ENCODE assay signal across 15 cellular contexts in genomic region chr4:151417164-151417571, GRCh38. TPM values are rescaled to one million over a fixed set of nuclear protein-coding genes. Genes with fewer than 3 reads are reported as not detected.
DNase-seq lines count a peak whose midpoint lies in the region; ATAC-seq, FAIRE-seq and TF ChIP-seq lines count a peak whose summit lies in the region.
"Had no signal": no experiment of that assay in that cellular context is flagged by ENCODE, and none has a peak within 500 bp of the region (broad histone marks: within the 10 kb centered on the region; RNA-seq: fewer than 3 reads in every experiment).

No MANE protein-coding gene starts in this region.

- TF ChIP-seq RAD21 in Ishikawa (IDR thresholded peaks at IDR 0.05; ENCODE audit: low read depth), result peak; percentile 18; the same call in 1 of the 2 replicates
- TF ChIP-seq RAD21 in K562 (CRISPR knock-in tag; conservative IDR thresholded peaks at IDR 0.05 in 1 of 2, IDR thresholded peaks at IDR 0.05 in 1 of 2), result no peak

- H3K4me3 ChIP-seq in GM12865 (ENCODE audit: low read depth, low read length), result no peak overlapping the region
- no peak overlapping the region for H3K4me3 ChIP-seq in K562
- H3K4me3 ChIP-seq in iPS-20b (ENCODE audit: low read length), result no peak overlapping the region
- no peak overlapping the region for H3K4me3 ChIP-seq in upper lobe of right lung
- H3K4me3 ChIP-seq: SJCRH30 had no signal

- no peak overlapping the region for H3K4me3 Mint-ChIP-seq in stimulated activated effector memory CD8-positive, alpha-beta T cell treated with anti-CD3 and anti-CD28 coated beads, Interleukin-12 subunit alpha, Interleukin-12 subunit beta, amount 100 ng/mL, for 72 hours
- H3K4me3 Mint-ChIP-seq: activated naive CD4-positive, alpha-beta T cell treated with anti-CD3 and anti-CD28 coated beads for 36 hours; central memory CD8-positive, alpha-beta T cell had no signal

- 2% methylated on average over 5 of the region's 5 CpGs for WGBS in K562 (ENCODE audit: insufficient coverage, low coverage, missing lambda C conversion rate)

- H3K4me1 ChIP-seq in K562 (replicated peaks in 1 of 2; ENCODE audit: control insufficient read depth in 2 of 2, insufficient read depth in 2 of 2, low read length in 2 of 2) (no peaks in the 10 kb centered on the region), iPS-20b (ENCODE audit: insufficient read depth, low read length) (peaks cover 23% of the 10 kb centered on the region), upper lobe of right lung (no peaks in the 10 kb centered on the region)

- H3K4me2 ChIP-seq in K562 (ENCODE audit: insufficient read depth, low read length), result no peak overlapping the region

- no peak overlapping the region for H2AFZ ChIP-seq in K562 (ENCODE audit: low read depth, low read length)

- no peak overlapping the region for H3K9ac ChIP-seq in K562 (ENCODE audit: insufficient read depth in 1 of 2, low read depth in 2 of 2, low read length in 2 of 2)
- H3K9ac ChIP-seq in iPS-20b (ENCODE audit: low read depth, low read length), result 0 out of 2 replicates have a peak overlapping the region, but pooled peaks have one; percentile 45

- H3K27me3 ChIP-seq in K562 (ENCODE audit: control insufficient read depth in 2 of 2, insufficient read depth in 2 of 2, low read length in 2 of 2), result peaks cover 2 to 4% of the 10 kb centered on the region in 2 experiments; a peak in 1 of 5 replicates
- no peaks in the 10 kb centered on the region for H3K27me3 ChIP-seq in iPS-20b (ENCODE audit: insufficient read depth, low read length)
- H3K27me3 ChIP-seq in upper lobe of right lung, result no peaks in the 10 kb centered on the region
- H3K27me3 ChIP-seq: SJCRH30 had no signal

- H4K20me1 ChIP-seq in K562 (replicated peaks; ENCODE audit: control insufficient read depth, insufficient read depth, low read length), result no peaks in the 10 kb centered on the region

- DNase-seq in GM12865 (ENCODE audit: low read depth) (peak; percentile 27), K562 (ENCODE audit: extremely low read depth in 1 of 4, low spot score in 3 of 4) (no peak), superior temporal gyrus (ENCODE audit: extremely low spot score) (no peak), left cardiac atrium (no peak), upper lobe of right lung (no peak)
- no peak for DNase-seq in stimulated activated effector memory CD8-positive, alpha-beta T cell treated with anti-CD3 and anti-CD28 coated beads, Interleukin-12 subunit alpha, Interleukin-12 subunit beta, amount 100 ng/mL, for 72 hours (ENCODE audit: low spot score in 2 of 2)
- DNase-seq: activated naive CD4-positive, alpha-beta T cell treated with anti-CD3 and anti-CD28 coated beads for 36 hours; kidney glomerular epithelial cell; NCI-H2029; NCI-H748 treated with DMSO at 0.1 percent for 48 hours; SJCRH30; stimulated activated CD4-positive, alpha-beta T cell treated with anti-CD3 and anti-CD28 coated beads, Interleukin-2, amount 100 ng/mL, for 24 hours had no signal

- BruUV-seq in K562 (replicated peaks; lab: Mats Ljungman, UMichigan), result no TSS peak

- H3K36me3 Mint-ChIP-seq in stimulated activated effector memory CD8-positive, alpha-beta T cell treated with anti-CD3 and anti-CD28 coated beads, Interleukin-12 subunit alpha, Interleukin-12 subunit beta, amount 100 ng/mL, for 72 hours, result no peaks in the 10 kb centered on the region

- no peak for TF ChIP-seq EP300 in Ishikawa (IDR thresholded peaks at IDR 0.05; ENCODE audit: borderline replicate concordance)
- TF ChIP-seq EP300 in K562 (IDR thresholded peaks at IDR 0.05; ENCODE audit: low read length), result no peak

- intact Hi-C loops in K562 (cut with micrococcal nuclease), result no loop called here
- intact Hi-C loops in left cardiac atrium (cut with DNase I), result no loop called here
- intact Hi-C loops in upper lobe of right lung (cut with DNase I), result no loop called here

- no peak for TF ChIP-seq POLR2A in K562 (conservative IDR thresholded peaks at IDR 0.05)

- H3K36me3 ChIP-seq in K562 (ENCODE audit: control insufficient read depth, insufficient read depth, low read length) (no peaks in the 10 kb centered on the region), iPS-20b (ENCODE audit: insufficient read depth, low read depth, low read length) (no peaks in the 10 kb centered on the region), upper lobe of right lung (no peaks in the 10 kb centered on the region)
- H3K36me3 ChIP-seq: SJCRH30 had no signal

- no peak overlapping the region for H3K27ac ChIP-seq in K562 (ENCODE audit: extremely low read depth, low read depth, low read length)
- peak overlapping the region; percentile 71 for H3K27ac ChIP-seq in iPS-20b (ENCODE audit: low read length)
- H3K27ac ChIP-seq in upper lobe of right lung, result no peak overlapping the region

- H3K9me1 ChIP-seq in K562 (ENCODE audit: control insufficient read depth, insufficient read depth, low read length), result no peaks in the 10 kb centered on the region

- POLR2A ChIA-PET in K562 (lab: Yijun Ruan, JAX), result no interaction called here

- no peak for TF ChIP-seq CTCF in GM12865 (IDR thresholded peaks at IDR 0.05; ENCODE audit: insufficient read depth, low read depth, low read length, missing control alignments)
- TF ChIP-seq CTCF in K562 (IDR thresholded peaks at IDR 0.05 in 2 of 3, conservative IDR thresholded peaks at IDR 0.05 in 1 of 3; ENCODE audit: insufficient read depth in 2 of 3, low read depth in 1 of 3, low read length in 3 of 3), result no peak
- no peak for TF ChIP-seq CTCF in upper lobe of right lung (IDR thresholded peaks at IDR 0.05)

- no peak overlapping the region for H3K27ac Mint-ChIP-seq in stimulated activated effector memory CD8-positive, alpha-beta T cell treated with anti-CD3 and anti-CD28 coated beads, Interleukin-12 subunit alpha, Interleukin-12 subunit beta, amount 100 ng/mL, for 72 hours
- H3K27ac Mint-ChIP-seq: activated naive CD4-positive, alpha-beta T cell treated with anti-CD3 and anti-CD28 coated beads for 36 hours had no signal

- in situ Hi-C loops in K562 (cut with MboI), result no loop called here

- H3K79me2 ChIP-seq in K562 (ENCODE audit: control insufficient read depth, insufficient read depth, low read length), result no peaks in the 10 kb centered on the region

- FAIRE-seq in K562 (lab: Jason Lieb, UNC), result no peak

- CTCF ChIA-PET in K562 (lab: Yijun Ruan, JAX; ENCODE audit: low intra/inter-chr PET ratio), result no interaction called here

- ATAC-seq in K562 (peak; percentile 72), left cardiac atrium (no peak), upper lobe of right lung (no peak)
- no peak for ATAC-seq in stimulated activated effector memory CD8-positive, alpha-beta T cell treated with anti-CD3 and anti-CD28 coated beads, Interleukin-12 subunit alpha, Interleukin-12 subunit beta, amount 100 ng/mL, for 72 hours

- no peaks in the 10 kb centered on the region for H3K4me1 Mint-ChIP-seq in stimulated activated effector memory CD8-positive, alpha-beta T cell treated with anti-CD3 and anti-CD28 coated beads, Interleukin-12 subunit alpha, Interleukin-12 subunit beta, amount 100 ng/mL, for 72 hours
- H3K4me1 Mint-ChIP-seq: central memory CD8-positive, alpha-beta T cell had no signal

- H3K9me3 ChIP-seq in K562 (replicated peaks; ENCODE audit: control insufficient read depth, insufficient read depth, low read depth, low read length) (no peaks in the 10 kb centered on the region), iPS-20b (ENCODE audit: insufficient read depth, low read depth, low read length) (no peaks in the 10 kb centered on the region), upper lobe of right lung (no peaks in the 10 kb centered on the region)
- H3K9me3 ChIP-seq: SJCRH30 had no signal

- H3K9me3 Mint-ChIP-seq in stimulated activated effector memory CD8-positive, alpha-beta T cell treated with anti-CD3 and anti-CD28 coated beads, Interleukin-12 subunit alpha, Interleukin-12 subunit beta, amount 100 ng/mL, for 72 hours, result no peaks in the 10 kb centered on the region
- H3K9me3 Mint-ChIP-seq: activated naive CD4-positive, alpha-beta T cell treated with anti-CD3 and anti-CD28 coated beads for 36 hours; central memory CD8-positive, alpha-beta T cell had no signal

TF ChIP-seq in Ishikawa, 13 proteins besides CTCF, POLR2A, EP300 and RAD21:
- TF ChIP-seq TCF12 (IDR thresholded peaks at IDR 0.05; ENCODE audit: low read depth), result 0 out of 2 replicates have a peak, but pooled peaks have one; percentile 30
- no peak for TF ChIP-seq MAX (IDR thresholded peaks at IDR 0.05)

TF ChIP-seq in K562, 482 proteins besides CTCF, POLR2A, EP300 and RAD21 (continues in another document):
- no peak for TF ChIP-seq ESRRB (CRISPR knock-in tag; IDR thresholded peaks at IDR 0.05; ENCODE audit: borderline replicate concordance)
- no peak for TF ChIP-seq GTF2E2 (tag; IDR thresholded peaks at IDR 0.05)

RNA-seq across cellular contexts. Expression of gene FHIP1A, which starts 8.2 kb away (rescaled TPM):
- total RNA-seq in K562 (2011; cell fraction: chromatin; rRNA removed; ENCODE audit: low replicate concordance), result 0.76 and 0.79 TPM in 2 replicates
- total RNA-seq in K562 (2011; cell fraction: nucleolus; rRNA removed), result 0.13 and 0.33 TPM in 2 replicates
- 0.15 TPM in 2 replicates for total RNA-seq in K562 (2011; cell fraction: nucleoplasm; rRNA removed)
- total RNA-seq in K562 (2014; rRNA removed) (0.95 TPM in 1 of 2 replicates, not detected in the other), K562 (2014; rRNA removed; fragmentation: Illumina TruSeq; extraction: Trizol) (0.04 TPM in 1 of 2 replicates, not detected in the other), K562 (2015; rRNA removed; fragmentation: Illumina TruSeq; extraction: Trizol) (not detected in 2 replicates), K562 (2021) (0.04 TPM in 2 replicates), left cardiac atrium (10 to 100 TPM; 13.0 to 14.2 TPM), upper lobe of right lung (18.4 TPM)
- polyA plus RNA-seq in K562 (2011; rRNA removed) (0.03 TPM in 2 replicates), K562 (2014; fragmentation: Illumina TruSeq; extraction: Trizol) (not detected in 2 replicates), K562 (2014; fragmentation: Nextera tagmentation; extraction: Ambion mirVana) (not detected), K562 (2014; rRNA removed) (0.01 TPM in 1 of 2 replicates, not detected in the other)
- polyA plus RNA-seq in K562 (2011; cell fraction: cytosol; rRNA removed), result 0.01 TPM in 1 of 2 replicates, not detected in the other
- 0.10 and 0.20 TPM in 2 replicates for polyA plus RNA-seq in K562 (2011; cell fraction: nucleus; rRNA removed)
- 0.08 TPM in 1 of 2 replicates, not detected in the other for polyA plus RNA-seq in K562 (2012)
- 0.06 TPM in 1 of 2 replicates, not detected in the other for polyA minus RNA-seq in K562 (2011; rRNA and poly(A)+ RNA removed)
- polyA minus RNA-seq in K562 (2011; cell fraction: cytosol; rRNA and poly(A)+ RNA removed), result not detected in 2 replicates
- 0.81 and 1.6 TPM in 2 replicates for polyA minus RNA-seq in K562 (2011; cell fraction: nucleus; rRNA and poly(A)+ RNA removed)
